Comparison of ENCODE assay signal across 1 cellular context in genomic region chr14:46964378-46964777, GRCh38.
TF ChIP-seq lines count a peak whose summit lies in the region.

No MANE protein-coding gene starts in this region.

TF ChIP-seq in liver, 16 proteins besides CTCF, POLR2A, EP300 and RAD21 (continued from another document):
- no peak for TF ChIP-seq REST (IDR thresholded peaks at IDR 0.05)
- peak; percentile 44 to 47 for TF ChIP-seq HNF4A (conservative IDR thresholded peaks at IDR 0.05)
- peak; percentile 16 for TF ChIP-seq HNF4G (IDR thresholded peaks at IDR 0.05)
- TF ChIP-seq RXRA (IDR thresholded peaks at IDR 0.05), result peak in 1 of 2 donors; percentile 14
